In genomic region chr10:32955790-32956189, GRCh38 we compare ENCODE assay signal across 1 cellular context.
TF ChIP-seq lines count a peak whose summit lies in the region.

No MANE protein-coding gene starts in this region.

TF ChIP-seq in WTC11, 78 proteins besides CTCF, POLR2A, EP300 and RAD21 (continued from another document):
- TF ChIP-seq FOXP4 (CRISPR knock-in tag; IDR thresholded peaks at IDR 0.05): no peak
- TF ChIP-seq ZNF263 (CRISPR knock-in tag; IDR thresholded peaks at IDR 0.05; ENCODE audit: low read depth): no peak
- no peak for TF ChIP-seq GABPB1 (CRISPR knock-in tag; IDR thresholded peaks at IDR 0.05)
- TF ChIP-seq FOXP1 (CRISPR knock-in tag; IDR thresholded peaks at IDR 0.05; ENCODE audit: borderline replicate concordance): no peak
- TF ChIP-seq ZBTB43 (CRISPR knock-in tag; IDR thresholded peaks at IDR 0.05): no peak
- TF ChIP-seq ELF4 (CRISPR knock-in tag; IDR thresholded peaks at IDR 0.05; ENCODE audit: low read depth): no peak
- TF ChIP-seq SMAD3 (CRISPR knock-in tag; IDR thresholded peaks at IDR 0.05; ENCODE audit: borderline replicate concordance): no peak
- TF ChIP-seq PRDM15 (CRISPR knock-in tag; IDR thresholded peaks at IDR 0.05): no peak
- TF ChIP-seq MXD4 (CRISPR knock-in tag; IDR thresholded peaks at IDR 0.05; ENCODE audit: borderline replicate concordance): no peak
- TF ChIP-seq ZNF396 (CRISPR knock-in tag; IDR thresholded peaks at IDR 0.05; ENCODE audit: borderline replicate concordance): no peak
